21 cellular contexts compared by ENCODE assay signal in genomic region chr11:72688486-72688885, GRCh38. TPM values are rescaled to one million over a fixed set of nuclear protein-coding genes. Genes with fewer than 3 reads are reported as not detected.
DNase-seq lines count a peak whose midpoint lies in the region; ATAC-seq and TF ChIP-seq lines count a peak whose summit lies in the region.
"Had no signal": no experiment of that assay in that cellular context is flagged by ENCODE, and none has a peak within 500 bp of the region (broad histone marks: within the 10 kb centered on the region; RNA-seq: fewer than 3 reads in every experiment).

No MANE protein-coding gene starts in this region.

- intact Hi-C loops in natural killer cell (cut with micrococcal nuclease) (no loop called here), vagina (cut with DNase I) (loop anchor here (10.0 kb wide), 1 partner anchor 214 kb away; no protein-coding TSS in a partner anchor)

- H3K9me3 ChIP-seq in T-helper 17 cell (ENCODE audit: control insufficient read depth, low read length, poor library complexity, severe bottlenecking) (no peaks in the 10 kb centered on the region), vagina (no peaks in the 10 kb centered on the region)
- H3K9me3 ChIP-seq: Caco-2 had no signal

- peak overlapping the region; percentile 28 for H3K27ac ChIP-seq in vagina
- H3K27ac ChIP-seq: C4-2B, SK-N-MC had no signal

- peaks cover 24% of the 10 kb centered on the region in 2 donors for H3K4me1 Mint-ChIP-seq in natural killer cell treated with Interleukin-12 subunit alpha and Interleukin-12 subunit beta and Interleukin-15 and Interleukin-18, amount 100 ng/mL, for 72 hours (ENCODE audit: low read depth in 2 of 2)
- H3K4me1 Mint-ChIP-seq in natural killer cell (peaks cover 11 to 40% of the 10 kb centered on the region in 2 donors), T-helper 17 cell (peaks cover 31% of the 10 kb centered on the region), naive B cell (peaks cover 0 to 17% (median 9%) of the 10 kb centered on the region in 3 donors)
- H3K4me1 Mint-ChIP-seq: GM23338 had no signal

- no peak for DNase-seq in natural killer cell treated with Interleukin-12 subunit alpha and Interleukin-12 subunit beta and Interleukin-15 and Interleukin-18, amount 100 ng/mL, for 72 hours (ENCODE audit: low spot score)
- DNase-seq in natural killer cell (no peak), T-helper 17 cell (no peak), naive B cell (no peak), vagina (ENCODE audit: extremely low spot score in 2 of 2) (no peak), NCI-H128 (lab: John Stamatoyannopoulos, UW; ENCODE audit: unreplicated experiment) (no peak)
- DNase-seq in activated CD8-positive, alpha-beta memory T cell treated with anti-CD3 and anti-CD28 coated beads, Interleukin-2, amount 50 U/mL, for 48 hours = no peak
- DNase-seq: Caco-2; DMS153; EL; NCI-H1092 treated with DMSO at 0.1 percent for 48 hours; NCI-H2081 treated with DMSO at 0.1 percent for 48 hours; NCI-H446 treated with DMSO at 0.1 percent for 48 hours; NCI-H69; NK-92 treated with Interleukin-12 subunit alpha and Interleukin-12 subunit beta, amount 100 ng/mL, for 24 hours; SHP77 had no signal

- H3K36me3 Mint-ChIP-seq in natural killer cell treated with Interleukin-12 subunit alpha and Interleukin-12 subunit beta and Interleukin-15 and Interleukin-18, amount 100 ng/mL, for 72 hours = peaks cover 6% of the 10 kb centered on the region
- no peaks in the 10 kb centered on the region for H3K36me3 Mint-ChIP-seq in natural killer cell
- peaks cover 11% of the 10 kb centered on the region for H3K36me3 Mint-ChIP-seq in T-helper 17 cell (ENCODE audit: low read depth)
- H3K36me3 Mint-ChIP-seq in naive B cell = peaks cover 4 to 28% of the 10 kb centered on the region in 2 donors

- no peaks in the 10 kb centered on the region for H3K9me3 Mint-ChIP-seq in natural killer cell treated with Interleukin-12 subunit alpha and Interleukin-12 subunit beta and Interleukin-15 and Interleukin-18, amount 100 ng/mL, for 72 hours
- H3K9me3 Mint-ChIP-seq in natural killer cell (no peaks in the 10 kb centered on the region), naive B cell (no peaks in the 10 kb centered on the region)
- H3K9me3 Mint-ChIP-seq: GM23338 had no signal

- peak overlapping the region; percentile 19 to 23 for H3K27ac Mint-ChIP-seq in natural killer cell treated with Interleukin-12 subunit alpha and Interleukin-12 subunit beta and Interleukin-15 and Interleukin-18, amount 100 ng/mL, for 72 hours
- H3K27ac Mint-ChIP-seq in natural killer cell (peak overlapping the region in 1 of 2 donors; percentile 23), T-helper 17 cell (peak overlapping the region; percentile 29), naive B cell (peak overlapping the region in 4 of 6 donors; percentile 24 to 77 (median 50))
- H3K27ac Mint-ChIP-seq: GM23338 had no signal

- TF ChIP-seq POLR2A in vagina (IDR thresholded peaks at IDR 0.05) = no peak

- no peak overlapping the region for H3K4me3 ChIP-seq in vagina
- H3K4me3 ChIP-seq: GM23338, SK-N-MC had no signal

- TF ChIP-seq CTCF in natural killer cell (IDR thresholded peaks at IDR 0.05) (no peak), vagina (IDR thresholded peaks at IDR 0.05) (no peak)

- peaks cover 0 to 54% of the 10 kb centered on the region in 2 donors for H3K36me3 ChIP-seq in vagina

- no peak for ATAC-seq in natural killer cell treated with Interleukin-12 subunit alpha and Interleukin-12 subunit beta and Interleukin-15 and Interleukin-18, amount 100 ng/mL, for 72 hours
- ATAC-seq in natural killer cell = no peak
- no peak for ATAC-seq in T-helper 17 cell
- no peak for ATAC-seq in naive B cell (ENCODE audit: low read depth in 2 of 2)
- ATAC-seq in GM18517 (IDR thresholded peaks at IDR 0.05; ENCODE audit: unreplicated experiment) = no peak
- ATAC-seq: GM23338, HCT116 had no signal

- peaks cover 41% of the 10 kb centered on the region for H3K4me1 ChIP-seq in vagina
- H3K4me1 ChIP-seq: Caco-2 had no signal

- no peaks in the 10 kb centered on the region for H3K27me3 ChIP-seq in vagina

- H3K4me3 Mint-ChIP-seq in natural killer cell treated with Interleukin-12 subunit alpha and Interleukin-12 subunit beta and Interleukin-15 and Interleukin-18, amount 100 ng/mL, for 72 hours = no peak overlapping the region
- H3K4me3 Mint-ChIP-seq in natural killer cell = no peak overlapping the region
- H3K4me3 Mint-ChIP-seq in T-helper 17 cell = no peak overlapping the region
- H3K4me3 Mint-ChIP-seq in naive B cell = no peak overlapping the region
- H3K4me3 Mint-ChIP-seq: GM23338 had no signal

- no peaks in the 10 kb centered on the region for H3K27me3 Mint-ChIP-seq in natural killer cell treated with Interleukin-12 subunit alpha and Interleukin-12 subunit beta and Interleukin-15 and Interleukin-18, amount 100 ng/mL, for 72 hours
- H3K27me3 Mint-ChIP-seq in natural killer cell (ENCODE audit: low read depth in 2 of 2) = no peaks in the 10 kb centered on the region
- no peaks in the 10 kb centered on the region for H3K27me3 Mint-ChIP-seq in T-helper 17 cell
- no peaks in the 10 kb centered on the region for H3K27me3 Mint-ChIP-seq in naive B cell

RNA-seq across cellular contexts. Expression of gene PDE2A, which starts 14.3 kb away (rescaled TPM):
- total RNA-seq in natural killer cell treated with Interleukin-12 subunit alpha and Interleukin-12 subunit beta and Interleukin-15 and Interleukin-18, amount 100 ng/mL, for 72 hours = 1 to 10 TPM; 2.5 to 7.7 TPM
- total RNA-seq in natural killer cell (10 to 100 TPM in 1 of 3 donors, 1 to 10 TPM in 2; 8.7 to 11.9 (median 9.0) TPM), T-helper 17 cell (1 to 10 TPM; 2.7 to 4.9 TPM), vagina (57.0 TPM)
- polyA plus RNA-seq in naive B cell (ENCODE audit: low read depth in 6 of 6) = under 1 TPM in 3 of 6 donors, not detected in 3; 0.18 to 0.44 (median 0.36) TPM
